ENCODE assay signal across 1 cellular context in genomic region chr4:1345905-1346780, GRCh38.
TF ChIP-seq lines count a peak whose summit lies in the region.

No MANE protein-coding gene starts in this region.

TF ChIP-seq in HEK293, 187 proteins besides CTCF, POLR2A, EP300 and RAD21 (continued from another document):
- no peak for TF ChIP-seq ZBTB44 (tag by site-specific recombination; IDR thresholded peaks at IDR 0.05)
- TF ChIP-seq ZNF433 (tag by site-specific recombination; IDR thresholded peaks at IDR 0.05; ENCODE audit: low read depth) = no peak
- no peak for TF ChIP-seq ZNF843 (tag by site-specific recombination; IDR thresholded peaks at IDR 0.05)
- TF ChIP-seq ZNF621 (tag by site-specific recombination; IDR thresholded peaks at IDR 0.05) = no peak
- no peak for TF ChIP-seq EGR2 (tag by site-specific recombination; IDR thresholded peaks at IDR 0.05; ENCODE audit: low read depth)
- no peak for TF ChIP-seq YY1 (tag by site-specific recombination; IDR thresholded peaks at IDR 0.05)
- no peak for TF ChIP-seq HOXC10 (CRISPR knock-in tag; IDR thresholded peaks at IDR 0.05)
- no peak; the same call in 1 of the 2 replicates for TF ChIP-seq KLF9 (tag by site-specific recombination; IDR thresholded peaks at IDR 0.05; ENCODE audit: low read depth)
- TF ChIP-seq FEZF1 (tag by site-specific recombination; IDR thresholded peaks at IDR 0.05) = no peak
- TF ChIP-seq ZNF184 (tag by site-specific recombination; IDR thresholded peaks at IDR 0.05) = peak; percentile 42; the same call in 1 of the 2 replicates
- peak; percentile 59; the same call in 1 of the 2 replicates for TF ChIP-seq ZBTB20 (tag by site-specific recombination; IDR thresholded peaks at IDR 0.05)
- TF ChIP-seq PRDM1 (tag by site-specific recombination; IDR thresholded peaks at IDR 0.05) = no peak
- TF ChIP-seq ZNF341 (tag by site-specific recombination; IDR thresholded peaks at IDR 0.05; ENCODE audit: low read depth) = no peak
- TF ChIP-seq ZSCAN30 (tag by site-specific recombination; IDR thresholded peaks at IDR 0.05) = peak; percentile 37; the same call in 1 of the 2 replicates
- TF ChIP-seq ZNF138 (tag by site-specific recombination; IDR thresholded peaks at IDR 0.05; ENCODE audit: borderline replicate concordance) = no peak
- TF ChIP-seq ZNF223 (tag by site-specific recombination; IDR thresholded peaks at IDR 0.05) = no peak
- TF ChIP-seq SETDB1 (IDR thresholded peaks at IDR 0.05; ENCODE audit: insufficient read length, low read length) = no peak
- no peak for TF ChIP-seq ZNF514 (tag by site-specific recombination; IDR thresholded peaks at IDR 0.05)
- TF ChIP-seq ZBTB10 (tag by site-specific recombination; IDR thresholded peaks at IDR 0.05) = peak; percentile 55
- 0 out of 2 replicates have a peak, but pooled peaks have one; percentile 40 for TF ChIP-seq ZBTB48 (tag by site-specific recombination; IDR thresholded peaks at IDR 0.05)
- peak; percentile 60; the same call in 1 of the 2 replicates for TF ChIP-seq ZNF561 (tag by site-specific recombination; IDR thresholded peaks at IDR 0.05; ENCODE audit: borderline replicate concordance)
- no peak for TF ChIP-seq ZNF426 (tag by site-specific recombination; IDR thresholded peaks at IDR 0.05)
- no peak for TF ChIP-seq ZNF529 (tag by site-specific recombination; IDR thresholded peaks at IDR 0.05; ENCODE audit: insufficient replicate concordance)
- TF ChIP-seq ZNF580 (tag by site-specific recombination; IDR thresholded peaks at IDR 0.05) = no peak
- peak; percentile 38; the same call in 1 of the 2 replicates for TF ChIP-seq ZNF654 (tag by site-specific recombination; IDR thresholded peaks at IDR 0.05; ENCODE audit: low read depth)
- no peak for TF ChIP-seq GFI1B (tag by site-specific recombination; IDR thresholded peaks at IDR 0.05)
- no peak for TF ChIP-seq ZNF366 (tag by site-specific recombination; conservative IDR thresholded peaks at IDR 0.05)
- TF ChIP-seq ZNF394 (tag by site-specific recombination; IDR thresholded peaks at IDR 0.05; ENCODE audit: borderline replicate concordance) = no peak
- TF ChIP-seq TSHZ1 (tag by site-specific recombination; IDR thresholded peaks at IDR 0.05; ENCODE audit: borderline replicate concordance) = no peak
